Comparison of ENCODE assay signal across 20 cellular contexts in the genomic region with DNA sequence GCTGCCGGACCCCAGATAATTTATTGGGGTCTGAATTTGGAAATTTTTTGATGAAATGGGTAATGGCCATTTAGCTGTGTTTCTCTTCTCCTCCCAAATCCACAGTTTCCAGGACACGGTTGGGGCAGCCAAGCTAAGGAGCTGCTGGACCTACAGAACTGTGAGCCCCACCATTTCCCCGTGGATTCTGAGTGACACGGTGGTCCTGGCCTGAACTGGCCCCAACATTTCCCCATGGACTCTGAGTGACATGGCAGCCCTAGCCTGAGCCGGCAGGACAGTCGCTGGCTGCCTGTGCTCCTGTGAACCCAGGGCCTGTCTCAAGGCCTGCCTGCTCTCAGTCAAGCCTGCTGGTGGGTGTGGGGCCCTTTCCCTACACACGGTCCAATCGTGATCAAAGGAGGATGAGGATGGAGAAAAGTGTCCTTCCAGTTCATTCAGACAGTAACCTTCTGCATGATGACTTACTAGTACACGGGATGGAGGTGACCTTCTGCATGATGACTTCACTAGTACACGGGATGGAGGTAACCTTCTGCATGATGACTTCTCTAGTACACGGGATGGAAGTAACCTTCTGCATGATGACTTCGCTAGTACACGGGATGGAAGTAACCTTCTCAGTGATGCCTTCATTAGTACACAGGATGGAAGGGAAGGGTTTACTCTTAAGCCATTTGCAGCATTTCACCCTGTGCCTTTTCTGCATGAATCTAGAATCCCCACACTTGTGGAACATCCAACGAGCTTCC.
DNase-seq lines count a peak whose midpoint lies in the region; ATAC-seq, FAIRE-seq and TF ChIP-seq lines count a peak whose summit lies in the region.
"Had no signal": no experiment of that assay in that cellular context is flagged by ENCODE, and none has a peak within 500 bp of the region (broad histone marks: within the 10 kb centered on the region; RNA-seq: fewer than 3 reads in every experiment).

No MANE protein-coding gene starts in this region.

- no peak for TF ChIP-seq CTCF in mucosa of descending colon (IDR thresholded peaks at IDR 0.05)

- no peak for DNase-seq in GM12891 (ENCODE audit: insufficient read length, low spot score)
- DNase-seq in epithelial cell of prostate (ENCODE audit: low read depth, low spot score), result peak; percentile 2
- no peak for DNase-seq in mucosa of descending colon
- DNase-seq in activated naive CD4-positive, alpha-beta T cell treated with anti-CD3 and anti-CD28 coated beads, Interleukin-2, amount 50 U/mL, for 16 hours, result no peak
- DNase-seq in COLO668 (lab: John Stamatoyannopoulos, UW; ENCODE audit: unreplicated experiment), result no peak
- DNase-seq: activated CD8-positive, alpha-beta T cell treated with anti-CD3 and anti-CD28 coated beads, Interleukin-2, amount 10 ng/mL, durations not matched to agents 7 days and 5 days; anterior cingulate cortex; colonic mucosa; esophagus squamous epithelium; NCI-H187; NCI-H524; PC-3; retina; SW 1271; transverse colon; WERI-Rb-1 had no signal

- H3K4me3 ChIP-seq in mucosa of descending colon, result no peak overlapping the region
- H3K4me3 ChIP-seq: colonic mucosa, esophagus squamous epithelium, transverse colon had no signal

- no peaks in the 10 kb centered on the region for H3K36me3 ChIP-seq in mucosa of descending colon (ENCODE audit: low read depth)
- H3K36me3 ChIP-seq: colonic mucosa, esophagus squamous epithelium, transverse colon, WERI-Rb-1 had no signal

- no peaks in the 10 kb centered on the region for H3K4me1 ChIP-seq in mucosa of descending colon (ENCODE audit: low read depth)
- H3K4me1 ChIP-seq: colonic mucosa, esophagus squamous epithelium, transverse colon had no signal

- H3K9me3 ChIP-seq in mucosa of descending colon, result peaks cover 7% of the 10 kb centered on the region
- H3K9me3 ChIP-seq: colonic mucosa, esophagus squamous epithelium, transverse colon had no signal

- TF ChIP-seq POLR2A in GM12891 (IDR thresholded peaks at IDR 0.05; ENCODE audit: low read depth, low read length), result no peak

- ATAC-seq in HG03432 (IDR thresholded peaks at IDR 0.05; ENCODE audit: unreplicated experiment) (peak; percentile 53), mucosa of descending colon (peak; percentile 16), GM21619 (IDR thresholded peaks at IDR 0.05; ENCODE audit: unreplicated experiment) (no peak), GM19463 (IDR thresholded peaks at IDR 0.05; ENCODE audit: unreplicated experiment) (no peak)
- ATAC-seq: activated CD8-positive, alpha-beta T cell treated with anti-CD3 and anti-CD28 coated beads, Interleukin-2, amount 10 ng/mL, durations not matched to agents 7 days and 5 days; activated T-helper 17 cell treated with anti-CD3 and anti-CD28 coated beads, Interleukin-2, amount 50 U/mL, for 72 hours; PC-3 had no signal

- H3K27ac ChIP-seq in epithelial cell of prostate, result no peak overlapping the region
- H3K27ac ChIP-seq: colonic mucosa, esophagus squamous epithelium, transverse colon, WERI-Rb-1 had no signal

- peak; percentile 54 for FAIRE-seq in GM12891 (lab: Jason Lieb, UNC)

- intact Hi-C loops in mucosa of descending colon (cut with DNase I, micrococcal nuclease), result no loop called here

TF ChIP-seq in GM12891, 5 proteins besides CTCF, POLR2A, EP300 and RAD21:
- TF ChIP-seq POLR2AphosphoS5 (IDR thresholded peaks at IDR 0.05; ENCODE audit: low read depth, low read length) (no peak), PAX5 (IDR thresholded peaks at IDR 0.05; ENCODE audit: insufficient read depth, low read length, severe bottlenecking) (no peak)
TF ChIP-seq in GM12891: peak in this region for 0.

Comparison
In these comparisons a context has a peak if more than half of its experiments do, and no peak if none do; other contexts are left out.
1. ATAC-seq: peak in HG03432 (single experiment) and mucosa of descending colon (single experiment); none in GM21619 (single experiment) and GM19463 (single experiment).